Comparison of ENCODE assay signal across 24 cellular contexts in genomic region chr14:69339426-69339825, GRCh38.
"Had no signal": no experiment of that assay in that cellular context is flagged by ENCODE, and none has a peak within 500 bp of the region (broad histone marks: within the 10 kb centered on the region; RNA-seq: fewer than 3 reads in every experiment).

No MANE protein-coding gene starts in this region.

- H3K27ac ChIP-seq: neutrophil, ovary, parathyroid adenoma, psoas muscle, right lobe of liver, sigmoid colon, stomach, thoracic aorta, thyroid gland, tibial nerve, upper lobe of left lung, vagina had no signal

- DNase-seq: naive thymus-derived CD8-positive, alpha-beta T cell; nephron progenitor cell; nucleus accumbens; ovary; right cardiac atrium; sigmoid colon; small intestine; stimulated activated CD4-positive, alpha-beta T cell treated with anti-CD3 and anti-CD28 coated beads, Interleukin-15, amount 100 ng/mL, for 24 hours; stimulated activated CD4-positive, alpha-beta T cell treated with anti-CD3 and anti-CD28 coated beads, Interleukin-2, amount 100 ng/mL, for 24 hours; stimulated activated CD4-positive, alpha-beta T cell treated with anti-CD3 and anti-CD28 coated beads, Interleukin-2, amount 100 ng/mL, for 48 hours; stimulated activated CD4-positive, alpha-beta T cell treated with anti-CD3 and anti-CD28 coated beads, Interleukin-4, amount 100 ng/mL, for 24 hours; stimulated activated naive B cell treated with anti-CD40 and anti-IgM and Interleukin-4, amounts not matched to agents 10 μg/mL and 1 μg/mL and 100 μg/mL, for 72 hours; stimulated activated naive CD4-positive, alpha-beta T cell treated with Interleukin-2 at 50 U/mL for 16 hours; stomach; thyroid gland; trophoblast cell; upper lobe of left lung had no signal

- H2AFZ ChIP-seq: parathyroid adenoma had no signal

- H3K79me2 ChIP-seq: parathyroid adenoma had no signal

- H3K4me3 ChIP-seq: ovary, psoas muscle, right lobe of liver, sigmoid colon, stomach, thoracic aorta, thyroid gland, tibial nerve, upper lobe of left lung, vagina had no signal

- H3K9ac ChIP-seq: parathyroid adenoma had no signal

- H3K4me1 ChIP-seq: psoas muscle, thyroid gland, upper lobe of left lung had no signal

- H3K27me3 ChIP-seq: ovary, right lobe of liver, sigmoid colon, thyroid gland, tibial nerve, upper lobe of left lung, vagina had no signal

- H3K36me3 ChIP-seq: neutrophil, ovary, right lobe of liver, sigmoid colon, stomach, thoracic aorta, thyroid gland, tibial nerve, upper lobe of left lung, vagina had no signal

- H3K9me3 ChIP-seq: neutrophil, ovary, psoas muscle, right lobe of liver, sigmoid colon, stomach, thoracic aorta, thyroid gland, tibial nerve, upper lobe of left lung, vagina had no signal
